Comparison of ENCODE assay signal across 20 cellular contexts in the genomic region with DNA sequence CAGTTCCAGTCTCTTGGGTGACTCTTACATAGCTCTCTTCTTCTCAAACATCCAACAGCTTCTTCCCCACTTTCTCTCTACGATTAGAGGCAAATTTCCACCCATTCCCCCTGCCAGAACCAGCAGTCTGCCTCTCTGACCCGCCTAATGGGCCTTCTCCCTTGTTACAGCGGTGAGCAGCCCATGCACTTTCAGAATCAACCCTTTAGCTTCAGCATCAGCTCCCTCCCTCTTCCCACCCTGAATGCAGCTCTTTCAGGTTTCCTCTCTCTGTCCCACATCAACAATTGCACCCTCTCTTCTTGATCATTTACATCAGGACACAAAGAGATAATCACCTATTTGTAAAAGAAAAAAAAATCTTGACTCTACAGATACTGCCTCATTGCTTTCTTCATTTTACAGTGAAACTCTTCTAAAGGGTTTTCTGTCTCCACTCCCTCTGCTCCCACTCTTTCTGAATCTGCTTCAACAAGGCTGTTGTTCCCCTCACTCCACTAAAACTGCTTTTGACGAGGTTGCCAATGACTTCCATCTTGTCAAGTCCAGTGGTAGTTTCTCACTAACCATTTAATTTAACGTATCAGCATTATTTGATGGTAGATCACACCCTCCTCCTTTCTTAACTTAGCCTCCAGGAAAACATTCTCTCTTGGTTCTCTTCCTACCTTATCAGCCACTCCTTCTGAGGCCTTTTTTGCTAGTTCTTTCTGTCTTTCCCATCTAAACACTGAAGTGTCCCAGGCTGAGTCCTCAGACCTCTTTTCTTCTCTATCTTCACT.
A peak's percentile ranks its signal among the peaks of the same experiment; 100 is the strongest.
DNase-seq lines count a peak whose midpoint lies in the region; ATAC-seq, FAIRE-seq and TF ChIP-seq lines count a peak whose summit lies in the region.
"Had no signal": no experiment of that assay in that cellular context is flagged by ENCODE, and none has a peak within 500 bp of the region (broad histone marks: within the 10 kb centered on the region; RNA-seq: fewer than 3 reads in every experiment).

No MANE protein-coding gene starts in this region.

- no peak for TF ChIP-seq EP300 in K562 (IDR thresholded peaks at IDR 0.05; ENCODE audit: low read length)

- TF ChIP-seq RAD21 in K562 (CRISPR knock-in tag; conservative IDR thresholded peaks at IDR 0.05 in 1 of 2, IDR thresholded peaks at IDR 0.05 in 1 of 2) = no peak

- H3K4me3 ChIP-seq in K562 = no peak overlapping the region
- H3K4me3 ChIP-seq in iPS-15b (ENCODE audit: low read depth, low read length) = peak overlapping the region; percentile 23
- H3K4me3 ChIP-seq in spleen = no peak overlapping the region
- H3K4me3 ChIP-seq: HAP-1 had no signal

- CTCF ChIA-PET in K562 (lab: Yijun Ruan, JAX; ENCODE audit: low intra/inter-chr PET ratio) = no interaction called here

- no peak overlapping the region for H2BK12ac ChIP-seq in H9 (ENCODE audit: insufficient read length, low read depth, low read length)

- H3K4me1 ChIP-seq in H9 (ENCODE audit: insufficient read depth, low read length) = peaks cover 24% of the 10 kb centered on the region
- no peaks in the 10 kb centered on the region for H3K4me1 ChIP-seq in K562 (replicated peaks in 1 of 2; ENCODE audit: control insufficient read depth in 2 of 2, insufficient read depth in 2 of 2, low read length in 2 of 2)
- peaks cover 31% of the 10 kb centered on the region for H3K4me1 ChIP-seq in iPS-15b (ENCODE audit: control insufficient read depth, insufficient read depth, low read length)
- H3K4me1 ChIP-seq in spleen = no peaks in the 10 kb centered on the region
- H3K4me1 ChIP-seq: Caco-2, HAP-1 had no signal

- H2BK120ac ChIP-seq in H9 (ENCODE audit: low read depth, low read length, poor library complexity, severe bottlenecking) = no peak overlapping the region

- H3K27ac Mint-ChIP-seq in H9 = no peak overlapping the region
- H3K27ac Mint-ChIP-seq: CD4-positive, alpha-beta T cell had no signal

- H3K27me3 ChIP-seq in H9 (ENCODE audit: insufficient read depth, low read length) (no peaks in the 10 kb centered on the region), K562 (ENCODE audit: control insufficient read depth in 2 of 2, insufficient read depth in 2 of 2, low read length in 2 of 2) (peaks cover 0 to 12% of the 10 kb centered on the region in 2 experiments; a peak in 1 of 5 replicates), iPS-15b (ENCODE audit: control insufficient read depth, insufficient read depth, low read length) (no peaks in the 10 kb centered on the region), spleen (replicated peaks in 1 of 7) (no peaks in the 10 kb centered on the region)

- intact Hi-C loops in K562 (cut with micrococcal nuclease) (no loop called here), spleen (cut with DNase I; ENCODE audit: low total_unique reads) (no loop called here)

- H3K9me1 ChIP-seq in K562 (ENCODE audit: control insufficient read depth, insufficient read depth, low read length) = no peaks in the 10 kb centered on the region

- TF ChIP-seq POLR2A in K562 (conservative IDR thresholded peaks at IDR 0.05) = no peak
- TF ChIP-seq POLR2A in spleen (IDR thresholded peaks at IDR 0.05) = no peak

- no peak overlapping the region for H4K5ac ChIP-seq in H9 (ENCODE audit: insufficient read length, low read depth, low read length)

- DNase-seq in H9 = no peak
- no peak for DNase-seq in K562 (ENCODE audit: extremely low read depth in 1 of 4, low spot score in 3 of 4)
- DNase-seq in stimulated activated CD4-positive, alpha-beta T cell treated with anti-CD3 and anti-CD28 coated beads, Interleukin-15, amount 100 ng/mL, for 24 hours = no peak
- no peak for DNase-seq in spleen
- DNase-seq in GDM1 (lab: John Stamatoyannopoulos, UW) = no peak
- DNase-seq: AML-193; Caco-2; CD4-positive, alpha-beta T cell; GOT3; Karpas-422; KBM-7 had no signal

- no peak overlapping the region for H2BK20ac ChIP-seq in H9 (ENCODE audit: low read depth, low read length, poor library complexity, severe bottlenecking)

- H3K27ac ChIP-seq in H9 (ENCODE audit: insufficient read length, low read depth, low read length) (no peak overlapping the region), K562 (ENCODE audit: extremely low read depth, low read depth, low read length) (no peak overlapping the region), spleen (no peak overlapping the region)
- H3K27ac ChIP-seq: C4-2B had no signal

- H3K27me3 Mint-ChIP-seq in H9 (ENCODE audit: low read depth) = no peaks in the 10 kb centered on the region

- WGBS in H9 (ENCODE audit: extremely low coverage, insufficient read length, low lambda C conversion rate) = no CpG with 5 or more reads among the region's 5 CpGs
- WGBS in K562 (ENCODE audit: insufficient coverage, low coverage, missing lambda C conversion rate) = 0% methylated on average over 5 of the region's 5 CpGs
- WGBS in spleen, 5 donors = 73 to 90% (median 82%) methylated on average over 5 of the region's 5 CpGs

- H3K14ac ChIP-seq in H9 (ENCODE audit: insufficient read depth, low read length) = no peak overlapping the region

- no peak overlapping the region for H3K4me3 Mint-ChIP-seq in H9
- H3K4me3 Mint-ChIP-seq: CD4-positive, alpha-beta T cell had no signal

- H4K91ac ChIP-seq in H9 (ENCODE audit: insufficient read length, low read depth, low read length) = no peak overlapping the region

- no peak overlapping the region for H4K8ac ChIP-seq in H9 (replicated peaks; ENCODE audit: insufficient read length, low read depth, low read length)

- no peaks in the 10 kb centered on the region for H3K9me3 ChIP-seq in H9 (ENCODE audit: control insufficient read depth, low read depth, low read length)
- H3K9me3 ChIP-seq in K562 (replicated peaks; ENCODE audit: control insufficient read depth, insufficient read depth, low read depth, low read length) = no peaks in the 10 kb centered on the region
- H3K9me3 ChIP-seq in iPS-15b (ENCODE audit: control insufficient read depth, insufficient read depth, low read length) = no peaks in the 10 kb centered on the region
- no peaks in the 10 kb centered on the region for H3K9me3 ChIP-seq in spleen
- H3K9me3 ChIP-seq: Caco-2, HAP-1 had no signal

- TF ChIP-seq CTCF in H9 (conservative IDR thresholded peaks at IDR 0.05) (no peak), K562 (IDR thresholded peaks at IDR 0.05 in 2 of 3, conservative IDR thresholded peaks at IDR 0.05 in 1 of 3; ENCODE audit: insufficient read depth in 2 of 3, low read depth in 1 of 3, low read length in 3 of 3) (no peak), spleen (IDR thresholded peaks at IDR 0.05 in 8 of 11, conservative IDR thresholded peaks at IDR 0.05 in 3 of 11) (no peak)

- H3K79me2 ChIP-seq in H9 (ENCODE audit: insufficient read depth, low read length) (peaks cover 14% of the 10 kb centered on the region; the same call in 1 of the 2 replicates), K562 (ENCODE audit: control insufficient read depth, insufficient read depth, low read length) (no peaks in the 10 kb centered on the region)

- peaks cover 22 to 37% of the 10 kb centered on the region in 2 experiments for H3K4me1 Mint-ChIP-seq in H9

- peaks cover 0 to 2% (median 0%) of the 10 kb centered on the region in 3 experiments; a peak in 2 of 7 replicates for H3K36me3 Mint-ChIP-seq in H9 (ENCODE audit: insufficient read depth in 1 of 3, low read depth in 3 of 3)

- H3K18ac ChIP-seq in H9 (ENCODE audit: insufficient read length, low read depth, low read length) = no peak overlapping the region

- no peak for FAIRE-seq in K562 (lab: Jason Lieb, UNC)
- FAIRE-seq: A204.1, D721Med, G401.6, GM12892, HTR-8/SVneo had no signal

- H2AK5ac ChIP-seq in H9 (ENCODE audit: insufficient read length, low read length) = no peak overlapping the region

- H3T11ph ChIP-seq in H9 (ENCODE audit: low read length) = no peak overlapping the region

- H2BK15ac ChIP-seq in H9 (ENCODE audit: low read depth, low read length) = no peak overlapping the region

- in situ Hi-C loops in K562 (cut with MboI) = no loop called here

- ATAC-seq in K562 = no peak
- no peak for ATAC-seq in HG02798 (IDR thresholded peaks at IDR 0.05; ENCODE audit: poor library complexity, unreplicated experiment)

- no peaks in the 10 kb centered on the region for H3K23me2 ChIP-seq in H9 (ENCODE audit: insufficient read length, low read depth, low read length, poor library complexity, severe bottlenecking)

- POLR2A ChIA-PET in K562 (lab: Yijun Ruan, JAX) = no interaction called here

- no peak overlapping the region for H3K56ac ChIP-seq in H9 (ENCODE audit: insufficient read length, low read depth, low read length)

- H3K4me2 ChIP-seq in H9 (ENCODE audit: insufficient read depth, insufficient read length, low read length) = peak overlapping the region; percentile 13
- H3K4me2 ChIP-seq in K562 (ENCODE audit: insufficient read depth, low read length) = no peak overlapping the region

- no peaks in the 10 kb centered on the region for H3K9me3 Mint-ChIP-seq in H9
- H3K9me3 Mint-ChIP-seq: CD4-positive, alpha-beta T cell had no signal

- H2BK5ac ChIP-seq in H9 (ENCODE audit: insufficient read length, low read length) = no peak overlapping the region

- H3K36me3 ChIP-seq in K562 (ENCODE audit: control insufficient read depth, insufficient read depth, low read length) (no peaks in the 10 kb centered on the region), iPS-15b (ENCODE audit: control insufficient read depth, insufficient read depth, low read length) (no peaks in the 10 kb centered on the region), spleen (no peaks in the 10 kb centered on the region)
- H3K36me3 ChIP-seq: HAP-1 had no signal

- BruUV-seq in K562 (replicated peaks; lab: Mats Ljungman, UMichigan) = no TSS peak

- H3K79me1 ChIP-seq in H9 (ENCODE audit: insufficient read depth, low read depth, low read length, poor library complexity, severe bottlenecking) = peaks cover 7% of the 10 kb centered on the region

- H3K4ac ChIP-seq in H9 (ENCODE audit: low read depth, low read length) = no peak overlapping the region

- H3K9ac ChIP-seq in H9 (ENCODE audit: extremely low read depth, insufficient read length, low read length) (no peak overlapping the region), K562 (ENCODE audit: insufficient read depth in 1 of 2, low read depth in 2 of 2, low read length in 2 of 2) (no peak overlapping the region), iPS-15b (ENCODE audit: low read depth, low read length) (no peak overlapping the region)

- no peaks in the 10 kb centered on the region for H4K20me1 ChIP-seq in H9 (ENCODE audit: control insufficient read depth, insufficient read depth, insufficient read length)
- no peaks in the 10 kb centered on the region; the same call in 1 of the 2 replicates for H4K20me1 ChIP-seq in K562 (replicated peaks; ENCODE audit: control insufficient read depth, insufficient read depth, low read length)

- no peak overlapping the region for H2AFZ ChIP-seq in H9 (ENCODE audit: low read length)
- no peak overlapping the region for H2AFZ ChIP-seq in K562 (ENCODE audit: low read depth, low read length)

- H3K23ac ChIP-seq in H9 (ENCODE audit: insufficient read length, low read depth, low read length) = no peak overlapping the region

TF ChIP-seq in K562, 482 proteins besides CTCF, POLR2A, EP300 and RAD21 (continues in another document):
- no peak for TF ChIP-seq RBM25 (IDR thresholded peaks at IDR 0.05; ENCODE audit: low read depth, low read length, severe bottlenecking)
- TF ChIP-seq MYNN (IDR thresholded peaks at IDR 0.05) = no peak
- no peak for TF ChIP-seq MYNN (CRISPR knock-in tag; IDR thresholded peaks at IDR 0.05)
- no peak for TF ChIP-seq RFX7 (CRISPR knock-in tag; IDR thresholded peaks at IDR 0.05)
- TF ChIP-seq ZNF316 (IDR thresholded peaks at IDR 0.05) = peak; percentile 73
- TF ChIP-seq ZNF431 (CRISPR knock-in tag; IDR thresholded peaks at IDR 0.05) = no peak
